In the genomic region with DNA sequence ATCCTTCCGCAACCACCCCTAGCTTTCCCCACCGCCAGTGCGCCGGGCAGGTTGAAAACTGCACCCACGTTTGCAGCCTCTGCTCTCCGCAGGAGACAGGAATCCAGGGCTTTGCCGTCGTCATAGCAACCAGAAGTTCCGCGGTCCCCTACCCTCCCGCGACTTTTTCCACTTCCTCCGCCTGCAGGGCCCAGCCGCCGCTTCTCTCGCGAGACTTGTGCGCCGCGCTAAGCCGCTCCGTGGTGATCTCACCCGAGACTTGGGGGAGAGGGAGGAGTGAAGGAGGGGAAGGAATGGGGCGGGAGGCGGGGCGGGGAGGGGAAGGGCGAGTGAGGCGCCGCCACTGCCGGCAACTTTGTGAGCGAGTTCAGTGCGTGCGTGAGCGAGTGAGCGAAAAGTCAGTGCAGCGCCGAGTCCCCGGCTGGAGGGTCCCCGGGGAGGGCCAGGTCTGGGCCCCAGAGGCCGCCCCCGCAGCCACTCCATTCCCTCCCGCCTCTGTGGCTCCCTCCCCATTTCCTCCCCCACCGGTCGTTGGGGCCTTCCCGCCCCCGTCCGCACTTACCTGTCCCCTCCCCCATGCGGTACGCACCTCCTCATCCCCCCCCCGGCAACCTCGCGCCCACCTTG, we compare ENCODE assay signal across 1 cellular context.
TF ChIP-seq lines count a peak whose summit lies in the region.

A gene (plus strand): TSS at position 370 of the 627 bp plus-strand sequence.

TF ChIP-seq in HCT116, 20 proteins besides CTCF, POLR2A, EP300 and RAD21 (continued from another document):
- TF ChIP-seq, protein P1, sequence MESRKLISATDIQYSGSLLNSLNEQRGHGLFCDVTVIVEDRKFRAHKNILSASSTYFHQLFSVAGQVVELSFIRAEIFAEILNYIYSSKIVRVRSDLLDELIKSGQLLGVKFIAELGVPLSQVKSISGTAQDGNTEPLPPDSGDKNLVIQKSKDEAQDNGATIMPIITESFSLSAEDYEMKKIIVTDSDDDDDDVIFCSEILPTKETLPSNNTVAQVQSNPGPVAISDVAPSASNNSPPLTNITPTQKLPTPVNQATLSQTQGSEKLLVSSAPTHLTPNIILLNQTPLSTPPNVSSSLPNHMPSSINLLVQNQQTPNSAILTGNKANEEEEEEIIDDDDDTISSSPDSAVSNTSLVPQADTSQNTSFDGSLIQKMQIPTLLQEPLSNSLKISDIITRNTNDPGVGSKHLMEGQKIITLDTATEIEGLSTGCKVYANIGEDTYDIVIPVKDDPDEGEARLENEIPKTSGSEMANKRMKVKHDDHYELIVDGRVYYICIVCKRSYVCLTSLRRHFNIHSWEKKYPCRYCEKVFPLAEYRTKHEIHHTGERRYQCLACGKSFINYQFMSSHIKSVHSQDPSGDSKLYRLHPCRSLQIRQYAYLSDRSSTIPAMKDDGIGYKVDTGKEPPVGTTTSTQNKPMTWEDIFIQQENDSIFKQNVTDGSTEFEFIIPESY (IDR thresholded peaks at IDR 0.05; ENCODE audit: extremely low read depth, insufficient replicate concordance, low read length): peak; percentile 97
- TF ChIP-seq SP1 (IDR thresholded peaks at IDR 0.05; ENCODE audit: low read depth) (peak; percentile 68), POLR2AphosphoS5 (IDR thresholded peaks at IDR 0.05; ENCODE audit: low read depth, low read length) (peak; percentile 89)
- TF ChIP-seq, protein P2, sequence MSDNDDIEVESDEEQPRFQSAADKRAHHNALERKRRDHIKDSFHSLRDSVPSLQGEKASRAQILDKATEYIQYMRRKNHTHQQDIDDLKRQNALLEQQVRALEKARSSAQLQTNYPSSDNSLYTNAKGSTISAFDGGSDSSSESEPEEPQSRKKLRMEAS (IDR thresholded peaks at IDR 0.05): peak; percentile 62
